ENCODE assay signal across 10 cellular contexts in genomic region chr20:61502433-61502832, GRCh38.
"Had no signal": no experiment of that assay in that cellular context is flagged by ENCODE, and none has a peak within 500 bp of the region (broad histone marks: within the 10 kb centered on the region; RNA-seq: fewer than 3 reads in every experiment).

No MANE protein-coding gene starts in this region.

- DNase-seq: activated CD4-positive, alpha-beta T cell treated with anti-CD3 and anti-CD28 coated beads, Interleukin-2, amount 10 ng/mL, durations not matched to agents 24 days and 14 days; activated naive CD4-positive, alpha-beta T cell treated with Interleukin-2 at 50 U/mL for 16 hours; body of pancreas; effector memory CD4-positive, alpha-beta T cell; pancreas; retina; stimulated activated CD4-positive, alpha-beta T cell treated with anti-CD3 and anti-CD28 coated beads, Interleukin-4, amount 100 ng/mL, for 4 hours; thyroid gland had no signal

- ATAC-seq: body of pancreas, gastroesophageal sphincter, pancreas, WTC11 had no signal
